ENCODE assay signal across 9 cellular contexts in the genomic region with DNA sequence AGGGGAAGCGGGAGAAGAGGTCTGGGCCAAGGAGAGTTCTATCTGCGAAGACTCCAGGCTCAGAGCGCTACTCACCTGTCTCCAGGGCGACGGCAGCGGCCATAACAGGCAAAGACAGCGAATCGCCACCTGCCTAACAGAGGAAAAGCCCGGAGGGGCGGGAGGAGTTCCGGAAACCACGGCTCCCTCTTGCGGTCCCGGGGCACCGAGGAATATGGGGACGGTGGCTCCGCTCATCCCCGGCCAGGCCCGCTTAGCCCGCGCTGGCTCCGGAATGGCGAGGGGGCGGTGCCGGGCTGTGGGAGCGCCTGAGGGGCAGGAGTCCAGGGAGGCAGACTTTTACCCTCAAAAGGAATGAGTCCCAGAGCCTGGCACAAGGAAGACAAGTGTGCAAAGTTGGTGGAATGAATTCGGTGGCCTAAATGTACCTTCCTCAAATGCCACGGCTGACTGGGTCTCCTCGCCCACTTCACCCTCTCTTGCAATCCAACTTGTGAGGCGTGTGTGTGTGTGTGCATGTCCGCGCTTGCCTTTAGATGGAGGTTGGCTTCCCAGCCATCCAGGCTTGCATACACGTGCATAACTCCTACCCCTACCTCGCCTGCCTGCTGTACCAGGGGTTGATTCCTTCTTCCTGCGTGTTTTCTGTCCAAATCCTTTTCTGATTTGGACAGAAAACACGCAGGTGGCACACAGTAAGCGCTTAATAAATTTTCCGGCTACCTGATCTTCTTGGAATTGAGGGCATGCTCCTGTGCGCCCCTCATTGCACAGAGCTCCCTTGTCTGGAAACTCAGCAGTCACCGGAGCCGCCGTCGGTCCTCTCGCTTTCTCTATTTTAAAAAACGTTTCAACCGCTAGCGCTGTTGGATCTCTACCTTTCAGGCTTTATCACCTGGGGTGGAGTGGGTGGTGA. TPM values are rescaled to one million over a fixed set of nuclear protein-coding genes. Genes with fewer than 3 reads are reported as not detected.
DNase-seq lines count a peak whose midpoint lies in the region; ATAC-seq and TF ChIP-seq lines count a peak whose summit lies in the region.
"Had no signal": no experiment of that assay in that cellular context is flagged by ENCODE, and none has a peak within 500 bp of the region (broad histone marks: within the 10 kb centered on the region; RNA-seq: fewer than 3 reads in every experiment).

No MANE protein-coding gene starts in this region.

- H3K27ac ChIP-seq in left ventricle myocardium inferior (replicated peaks) (no peak overlapping the region), gastroesophageal sphincter (no peak overlapping the region)

- no peak for TF ChIP-seq EP300 in gastroesophageal sphincter (IDR thresholded peaks at IDR 0.05)

- H3K27me3 Mint-ChIP-seq in activated T-helper 17 cell treated with anti-CD3 and anti-CD28 coated beads, Interleukin-2, amount 50 U/mL, for 72 hours = no peaks in the 10 kb centered on the region
- peaks cover 57% of the 10 kb centered on the region for H3K27me3 Mint-ChIP-seq in type B pancreatic cell

- H3K9me3 ChIP-seq in left ventricle myocardium inferior (replicated peaks) = no peaks in the 10 kb centered on the region
- no peaks in the 10 kb centered on the region for H3K9me3 ChIP-seq in iPS-18c (ENCODE audit: control insufficient read depth, insufficient read depth, low read length)
- H3K9me3 ChIP-seq in gastroesophageal sphincter = peaks cover 0 to 9% (median 0%) of the 10 kb centered on the region in 3 donors

- H3K4me3 ChIP-seq in left ventricle myocardium inferior = peak overlapping the region; percentile 47
- peak overlapping the region; percentile 30 for H3K4me3 ChIP-seq in iPS-18c (ENCODE audit: insufficient read depth, low read depth, low read length)
- peak overlapping the region in 1 of 2 donors; percentile 19 for H3K4me3 ChIP-seq in gastroesophageal sphincter

- no peak overlapping the region for H3K27ac Mint-ChIP-seq in activated T-helper 17 cell treated with anti-CD3 and anti-CD28 coated beads, Interleukin-2, amount 50 U/mL, for 72 hours
- H3K27ac Mint-ChIP-seq in type B pancreatic cell = peak overlapping the region; percentile 31

- TF ChIP-seq CTCF in left ventricle myocardium inferior (IDR thresholded peaks at IDR 0.05; ENCODE audit: borderline replicate concordance) (peak; percentile 20), type B pancreatic cell (conservative IDR thresholded peaks at IDR 0.05) (no peak), gastroesophageal sphincter (IDR thresholded peaks at IDR 0.05) (no peak)

- H3K4me1 Mint-ChIP-seq in activated T-helper 17 cell treated with anti-CD3 and anti-CD28 coated beads, Interleukin-2, amount 50 U/mL, for 72 hours = peaks cover 33% of the 10 kb centered on the region
- peaks cover 15% of the 10 kb centered on the region for H3K4me1 Mint-ChIP-seq in type B pancreatic cell (ENCODE audit: unreplicated experiment)

- peaks cover 14% of the 10 kb centered on the region for H3K36me3 Mint-ChIP-seq in activated T-helper 17 cell treated with anti-CD3 and anti-CD28 coated beads, Interleukin-2, amount 50 U/mL, for 72 hours (ENCODE audit: low read depth)
- H3K36me3 Mint-ChIP-seq in type B pancreatic cell = peaks cover 3% of the 10 kb centered on the region

- intact Hi-C loops in left ventricle myocardium inferior (cut with micrococcal nuclease) (no loop called here), Right ventricle myocardium superior (cut with DNase I) (no loop called here)

- no peak for ATAC-seq in Right ventricle myocardium superior (ENCODE audit: poor library complexity)
- no peak for ATAC-seq in activated T-helper 17 cell treated with anti-CD3 and anti-CD28 coated beads, Interleukin-2, amount 50 U/mL, for 72 hours (replicated peaks)
- ATAC-seq in gastroesophageal sphincter = no peak
- ATAC-seq in HG03095 (IDR thresholded peaks at IDR 0.05; ENCODE audit: unreplicated experiment) = no peak

- H3K4me1 ChIP-seq in left ventricle myocardium inferior (peaks cover 44% of the 10 kb centered on the region), gastroesophageal sphincter (peaks cover 0 to 53% (median 18%) of the 10 kb centered on the region in 3 donors)

- H3K9me3 Mint-ChIP-seq in activated T-helper 17 cell treated with anti-CD3 and anti-CD28 coated beads, Interleukin-2, amount 50 U/mL, for 72 hours = no peaks in the 10 kb centered on the region
- H3K9me3 Mint-ChIP-seq in type B pancreatic cell = no peaks in the 10 kb centered on the region

- H3K36me3 ChIP-seq in left ventricle myocardium inferior = no peaks in the 10 kb centered on the region
- H3K36me3 ChIP-seq in gastroesophageal sphincter = no peaks in the 10 kb centered on the region

- peaks cover 73% of the 10 kb centered on the region for H3K27me3 ChIP-seq in left ventricle myocardium inferior (ENCODE audit: low read depth)
- H3K27me3 ChIP-seq in gastroesophageal sphincter = peaks cover 61% of the 10 kb centered on the region

- 18 to 25% methylated on average over 10 to 13 of the region's 47 CpGs for WGBS in gastroesophageal sphincter (ENCODE audit: low coverage in 1 of 2), 2 donors

- TF ChIP-seq POLR2A in gastroesophageal sphincter (IDR thresholded peaks at IDR 0.05) = no peak

- no peak for DNase-seq in left ventricle myocardium inferior
- DNase-seq in Right ventricle myocardium superior = no peak
- no peak for DNase-seq in type B pancreatic cell (ENCODE audit: extremely low spot score, unreplicated experiment)
- no peak for DNase-seq in OCI-M2 (lab: John Stamatoyannopoulos, UW; ENCODE audit: unreplicated experiment)
- DNase-seq: occipital lobe had no signal

- H3K4me3 Mint-ChIP-seq in activated T-helper 17 cell treated with anti-CD3 and anti-CD28 coated beads, Interleukin-2, amount 50 U/mL, for 72 hours = peak overlapping the region; percentile 97
- peak overlapping the region; percentile 87 for H3K4me3 Mint-ChIP-seq in type B pancreatic cell

RNA-seq across cellular contexts. Expression of gene C17orf100, which starts 3.5 kb away (rescaled TPM):
- total RNA-seq in left ventricle myocardium inferior (0.69 TPM), Right ventricle myocardium superior (0.48 TPM), type B pancreatic cell (ENCODE audit: low replicate concordance) (3.9 and 4.3 TPM in 2 replicates), gastroesophageal sphincter (1 to 10 TPM in 2 of 4 donors, not detected in 2; 1.4 to 2.1 TPM)
- 1 to 10 TPM; 1.1 to 3.0 TPM for total RNA-seq in activated T-helper 17 cell treated with anti-CD3 and anti-CD28 coated beads, Interleukin-2, amount 50 U/mL, for 72 hours

RNA-seq across cellular contexts. Expression of gene MED31, which starts 3.7 kb away (rescaled TPM):
- 14.1 TPM for total RNA-seq in left ventricle myocardium inferior
- total RNA-seq in Right ventricle myocardium superior = 14.5 TPM
- 10 to 100 TPM; 17.5 to 20.2 TPM for total RNA-seq in activated T-helper 17 cell treated with anti-CD3 and anti-CD28 coated beads, Interleukin-2, amount 50 U/mL, for 72 hours
- total RNA-seq in type B pancreatic cell (ENCODE audit: low replicate concordance) = 17.6 and 25.3 TPM in 2 replicates
- total RNA-seq in gastroesophageal sphincter = 10 to 100 TPM in 1 of 4 donors, 1 to 10 TPM in 3; 1.9 to 12.0 (median 7.8) TPM

RNA-seq across cellular contexts. Expression of gene TXNDC17, which starts 14.2 kb away (rescaled TPM):
- total RNA-seq in left ventricle myocardium inferior (53.2 TPM), Right ventricle myocardium superior (44.5 TPM), type B pancreatic cell (ENCODE audit: low replicate concordance) (83.2 and 90.6 TPM in 2 replicates), gastroesophageal sphincter (10 to 100 TPM; 41.2 to 85.8 (median 68.2) TPM)
- 100 to 1,000 TPM; 114 to 160 TPM for total RNA-seq in activated T-helper 17 cell treated with anti-CD3 and anti-CD28 coated beads, Interleukin-2, amount 50 U/mL, for 72 hours

RNA-seq across cellular contexts. Expression of gene KIAA0753, which starts 14.6 kb away (rescaled TPM):
- 7.0 TPM for total RNA-seq in left ventricle myocardium inferior
- 3.5 TPM for total RNA-seq in Right ventricle myocardium superior
- 10 to 100 TPM; 17.6 to 24.2 TPM for total RNA-seq in activated T-helper 17 cell treated with anti-CD3 and anti-CD28 coated beads, Interleukin-2, amount 50 U/mL, for 72 hours
- total RNA-seq in type B pancreatic cell (ENCODE audit: low replicate concordance) = 26.4 and 33.7 TPM in 2 replicates
- 10 to 100 TPM; 33.9 to 58.8 (median 40.2) TPM for total RNA-seq in gastroesophageal sphincter

RNA-seq across cellular contexts. Expression of gene SLC13A5, which starts 58.1 kb away (rescaled TPM):
- total RNA-seq in left ventricle myocardium inferior (not detected), Right ventricle myocardium superior (not detected), type B pancreatic cell (ENCODE audit: low replicate concordance) (2.2 and 2.9 TPM in 2 replicates), gastroesophageal sphincter (under 1 TPM in 1 of 4 donors, not detected in 3; 0.39 TPM)
- total RNA-seq in activated T-helper 17 cell treated with anti-CD3 and anti-CD28 coated beads, Interleukin-2, amount 50 U/mL, for 72 hours = not detected
- total RNA-seq: occipital lobe had no signal
